In genomic region chr6:107489636-107490567, GRCh38 we compare ENCODE assay signal across 8 cellular contexts. TPM values are rescaled to one million over a fixed set of nuclear protein-coding genes. Genes with fewer than 3 reads are reported as not detected.
A peak's percentile ranks its signal among the peaks of the same experiment; 100 is the strongest.
DNase-seq lines count a peak whose midpoint lies in the region; TF ChIP-seq lines count a peak whose summit lies in the region.

Gene SOBP, plus strand, starts transcription at chr6:107490117. Its CDS starts 500 bp downstream, at chr6:107490617.

- peak within 1 kb of the TSS; percentile 57 for H3K4me3 ChIP-seq in brain microvascular endothelial cell (ENCODE audit: low read depth, low read length)
- H3K4me3 ChIP-seq in iPS-20b (ENCODE audit: low read length), result peak within 1 kb of the TSS; percentile 90
- H3K4me3 ChIP-seq in sigmoid colon, result peak within 1 kb of the TSS; percentile 77 to 86 (median 82)

- TF ChIP-seq POLR2A in sigmoid colon (IDR thresholded peaks at IDR 0.05), result no peak

- intact Hi-C loops in sigmoid colon (cut with DNase I), result loop anchor here (2.0 to 10.0 kb wide), 7 partner anchors 31 to 1895 kb away; partner anchors contain the start of genes CD164, PDSS2 and SEC63

- no peaks in the 10 kb centered on the region for H3K9me3 ChIP-seq in KOPT-K1 (ENCODE audit: insufficient read depth, low read length, poor library complexity, severe bottlenecking)
- H3K9me3 ChIP-seq in iPS-20b (ENCODE audit: insufficient read depth, low read depth, low read length), result no peaks in the 10 kb centered on the region
- H3K9me3 ChIP-seq in sigmoid colon, result no peaks in the 10 kb centered on the region

- H3K27ac ChIP-seq in KOPT-K1 (ENCODE audit: low read depth, low read length, poor library complexity, severe bottlenecking), result peak within 1 kb of the TSS; percentile 58
- no peak within 1 kb of the TSS for H3K27ac ChIP-seq in brain microvascular endothelial cell
- no peak within 1 kb of the TSS for H3K27ac ChIP-seq in iPS-20b (ENCODE audit: low read length)
- peak within 1 kb of the TSS; percentile 88 to 95 (median 92) for H3K27ac ChIP-seq in sigmoid colon

- H3K27me3 ChIP-seq in brain microvascular endothelial cell (replicated peaks) (peaks cover 8% of the 10 kb centered on the region), iPS-20b (ENCODE audit: insufficient read depth, low read length) (peaks cover 75% of the 10 kb centered on the region), sigmoid colon (peaks cover 0 to 6% (median 0%) of the 10 kb centered on the region in 3 donors)

- no peak for TF ChIP-seq CTCF in GM13976 (IDR thresholded peaks at IDR 0.05; ENCODE audit: borderline replicate concordance, control extremely low read depth, extremely low read depth, insufficient read depth, missing control alignments)
- no peak for TF ChIP-seq CTCF in brain microvascular endothelial cell (IDR thresholded peaks at IDR 0.05; ENCODE audit: low read depth, low read length, missing control alignments)
- TF ChIP-seq CTCF in sigmoid colon (IDR thresholded peaks at IDR 0.05), result no peak

- H3K4me1 ChIP-seq in iPS-20b (ENCODE audit: insufficient read depth, low read length), result peaks cover 21% of the 10 kb centered on the region; the same call in 1 of the 2 replicates
- H3K4me1 ChIP-seq in sigmoid colon, result peaks cover 0 to 40% (median 25%) of the 10 kb centered on the region in 4 donors

- H3K36me3 ChIP-seq in KOPT-K1 (ENCODE audit: insufficient read depth, low read length) (no peaks in the 10 kb centered on the region; the same call in 1 of the 2 replicates), brain microvascular endothelial cell (replicated peaks) (no peaks in the 10 kb centered on the region), iPS-20b (ENCODE audit: insufficient read depth, low read depth, low read length) (no peaks in the 10 kb centered on the region), sigmoid colon (no peaks in the 10 kb centered on the region)

- peak within 1 kb of the TSS; percentile 60; the same call in 1 of the 2 replicates for H3K9ac ChIP-seq in iPS-20b (ENCODE audit: low read depth, low read length)

- DNase-seq in 8988T, result peak; percentile 64
- DNase-seq in GM13976 (ENCODE audit: low spot score), result peak; percentile 68
- DNase-seq in T-helper 1 cell, result peak in 4 of 5 donors; percentile 11 to 18 (median 14)
- no peak for DNase-seq in brain microvascular endothelial cell
- DNase-seq in sigmoid colon, result peak; percentile 89
- no peak for DNase-seq in kidney glomerular epithelial cell (lab: John Stamatoyannopoulos, UW)

- TF ChIP-seq EP300 in sigmoid colon (IDR thresholded peaks at IDR 0.05), result no peak

- 1% methylated on average over 130 to 131 of the region's 131 CpGs for WGBS in sigmoid colon, 2 donors

- in situ Hi-C loops in GM13976 (cut with MboI; ENCODE audit: low sequenced_read_pairs, unreplicated experiment), result no loop called here
- in situ Hi-C loops in brain microvascular endothelial cell (cut with HindIII; ENCODE audit: low pct_ligation_motif_present, low sequenced_read_pairs), result no loop called here

RNA-seq across cellular contexts. Expression of gene SOBP, which starts in this region (rescaled TPM):
- 10 to 100 TPM; 16.8 to 38.5 (median 22.8) TPM for total RNA-seq in sigmoid colon
- polyA plus RNA-seq in sigmoid colon, result 1 to 10 TPM; 1.2 to 2.4 (median 1.8) TPM

Comparison
In these comparisons a context has a peak if more than half of its experiments do, and no peak if none do; other contexts are left out.
1. DNase-seq: peak in 8988T (single experiment), GM13976 (single experiment), T-helper 1 cell (4 of 5) and sigmoid colon (single experiment); none in brain microvascular endothelial cell (single experiment) and kidney glomerular epithelial cell (single experiment).
2. H3K27ac ChIP-seq: peak in KOPT-K1 (single experiment) and sigmoid colon (4 of 4); none in brain microvascular endothelial cell (single experiment) and iPS-20b (single experiment).
3. Peak in every context shown above with its lines, with median percentiles within 50 percentile points of each other: H3K4me3 ChIP-seq.